ENCODE assay signal across 19 cellular contexts in genomic region chr2:200345917-200346316, GRCh38.
"Had no signal": no experiment of that assay in that cellular context is flagged by ENCODE, and none has a peak within 500 bp of the region (broad histone marks: within the 10 kb centered on the region; RNA-seq: fewer than 3 reads in every experiment).

No MANE protein-coding gene starts in this region.

- H3K4me3 ChIP-seq: gastrocnemius medialis, heart left ventricle, lung, thyroid gland, vagina had no signal

- H3K27ac ChIP-seq: gastrocnemius medialis, heart left ventricle, neutrophil, thyroid gland, vagina had no signal

- H3K36me3 Mint-ChIP-seq: activated naive CD4-positive, alpha-beta T cell treated with anti-CD3 and anti-CD28 coated beads, Interleukin-2, amount 10 ng/mL, durations not matched to agents 7 days and 5 days; stimulated activated naive B cell treated with anti-CD40 and anti-IgM and Interleukin-4, amounts not matched to agents 10 μg/mL and 1 μg/mL and 100 μg/mL, for 72 hours had no signal

- DNase-seq: activated CD4-positive, alpha-beta T cell treated with anti-CD3 and anti-CD28 coated beads, Interleukin-2, amount 10 ng/mL, durations not matched to agents 7 days and 5 days; activated CD4-positive, CD25-positive, alpha-beta regulatory T cell; activated CD8-positive, alpha-beta memory T cell treated with anti-CD3 and anti-CD28 coated beads for 24 hours; activated naive CD4-positive, alpha-beta T cell treated with anti-CD3 and anti-CD28 coated beads, Interleukin-2, amount 10 ng/mL, durations not matched to agents 7 days and 5 days; activated T-cell treated with anti-CD3 and anti-CD28 coated beads for 4 hours; dermis blood vessel endothelial cell; effector memory CD8-positive, alpha-beta T cell; gastrocnemius medialis; heart left ventricle; naive thymus-derived CD8-positive, alpha-beta T cell; retina; stimulated activated CD4-positive, alpha-beta T cell treated with anti-CD3 and anti-CD28 coated beads, Interleukin-15, amount 100 ng/mL, for 24 hours; stimulated activated CD4-positive, alpha-beta T cell treated with anti-CD3 and anti-CD28 coated beads, Interleukin-4, amount 100 ng/mL, for 1 hour; stimulated activated naive B cell treated with anti-CD40 and anti-IgM and Interleukin-4, amounts not matched to agents 10 μg/mL and 1 μg/mL and 100 μg/mL, for 72 hours; thyroid gland had no signal

- ATAC-seq: effector memory CD8-positive, alpha-beta T cell; naive thymus-derived CD8-positive, alpha-beta T cell; stimulated activated naive B cell treated with anti-CD40 and anti-IgM and Interleukin-4, amounts not matched to agents 10 μg/mL and 1 μg/mL and 100 μg/mL, for 72 hours had no signal

- H3K9me3 Mint-ChIP-seq: activated naive CD4-positive, alpha-beta T cell treated with anti-CD3 and anti-CD28 coated beads, Interleukin-2, amount 10 ng/mL, durations not matched to agents 7 days and 5 days; effector memory CD8-positive, alpha-beta T cell; stimulated activated naive B cell treated with anti-CD40 and anti-IgM and Interleukin-4, amounts not matched to agents 10 μg/mL and 1 μg/mL and 100 μg/mL, for 72 hours had no signal

- H3K4me3 Mint-ChIP-seq: activated CD4-positive, alpha-beta T cell treated with anti-CD3 and anti-CD28 coated beads, Interleukin-2, amount 10 ng/mL, durations not matched to agents 7 days and 5 days; activated naive CD4-positive, alpha-beta T cell treated with anti-CD3 and anti-CD28 coated beads, Interleukin-2, amount 10 ng/mL, durations not matched to agents 7 days and 5 days; effector memory CD8-positive, alpha-beta T cell; naive thymus-derived CD8-positive, alpha-beta T cell; stimulated activated naive B cell treated with anti-CD40 and anti-IgM and Interleukin-4, amounts not matched to agents 10 μg/mL and 1 μg/mL and 100 μg/mL, for 72 hours; T-helper 2 cell treated with Interferon-gamma antibody and Interleukin-4, amounts not matched to agents 5 μg/mL and 100 μg/mL, for 36 hours had no signal

- H3K9me3 ChIP-seq: neutrophil, thyroid gland, vagina had no signal

- H3K36me3 ChIP-seq: gastrocnemius medialis, heart left ventricle, neutrophil, thyroid gland, vagina had no signal

- H3K27me3 ChIP-seq: gastrocnemius medialis, heart left ventricle, neutrophil, thyroid gland, vagina had no signal

- H3K27ac Mint-ChIP-seq: activated CD4-positive, alpha-beta T cell treated with anti-CD3 and anti-CD28 coated beads, Interleukin-2, amount 10 ng/mL, durations not matched to agents 7 days and 5 days; activated naive CD4-positive, alpha-beta T cell treated with anti-CD3 and anti-CD28 coated beads, Interleukin-2, amount 10 ng/mL, durations not matched to agents 7 days and 5 days; effector memory CD8-positive, alpha-beta T cell; naive thymus-derived CD8-positive, alpha-beta T cell; stimulated activated naive B cell treated with anti-CD40 and anti-IgM and Interleukin-4, amounts not matched to agents 10 μg/mL and 1 μg/mL and 100 μg/mL, for 72 hours; T-helper 2 cell treated with Interferon-gamma antibody and Interleukin-4, amounts not matched to agents 5 μg/mL and 100 μg/mL, for 36 hours had no signal

- H3K27me3 Mint-ChIP-seq: activated CD4-positive, alpha-beta T cell treated with anti-CD3 and anti-CD28 coated beads, Interleukin-2, amount 10 ng/mL, durations not matched to agents 7 days and 5 days; activated naive CD4-positive, alpha-beta T cell treated with anti-CD3 and anti-CD28 coated beads, Interleukin-2, amount 10 ng/mL, durations not matched to agents 7 days and 5 days; effector memory CD8-positive, alpha-beta T cell; naive thymus-derived CD8-positive, alpha-beta T cell had no signal

- H3K4me1 Mint-ChIP-seq: naive thymus-derived CD8-positive, alpha-beta T cell; stimulated activated naive B cell treated with anti-CD40 and anti-IgM and Interleukin-4, amounts not matched to agents 10 μg/mL and 1 μg/mL and 100 μg/mL, for 72 hours had no signal
